In genomic region chr5:180873628-180874520, GRCh38 we compare ENCODE assay signal across 1 cellular context.
TF ChIP-seq lines count a peak whose summit lies in the region.

No MANE protein-coding gene starts in this region.

TF ChIP-seq in K562, 482 proteins besides CTCF, POLR2A, EP300 and RAD21 (continued from another document):
- TF ChIP-seq KDM1A (IDR thresholded peaks at IDR 0.05), result peak in 1 of 2 experiments; percentile 59; a peak in 1 of 4 replicates
- peak; percentile 22 to 75; a peak in 1 of 4 replicates for TF ChIP-seq TEAD1 (CRISPR knock-in tag; IDR thresholded peaks at IDR 0.05)
- TF ChIP-seq, protein P1, sequence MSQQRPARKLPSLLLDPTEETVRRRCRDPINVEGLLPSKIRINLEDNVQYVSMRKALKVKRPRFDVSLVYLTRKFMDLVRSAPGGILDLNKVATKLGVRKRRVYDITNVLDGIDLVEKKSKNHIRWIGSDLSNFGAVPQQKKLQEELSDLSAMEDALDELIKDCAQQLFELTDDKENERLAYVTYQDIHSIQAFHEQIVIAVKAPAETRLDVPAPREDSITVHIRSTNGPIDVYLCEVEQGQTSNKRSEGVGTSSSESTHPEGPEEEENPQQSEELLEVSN (IDR thresholded peaks at IDR 0.05; ENCODE audit: borderline replicate concordance in 1 of 2, extremely low read depth in 1 of 2, insufficient read depth in 1 of 2, insufficient read length in 1 of 2, low read depth in 1 of 2, low read length in 1 of 2, poor library complexity in 1 of 2, severe bottlenecking in 1 of 2), result peak; percentile 71 to 87
- TF ChIP-seq, protein P2, sequence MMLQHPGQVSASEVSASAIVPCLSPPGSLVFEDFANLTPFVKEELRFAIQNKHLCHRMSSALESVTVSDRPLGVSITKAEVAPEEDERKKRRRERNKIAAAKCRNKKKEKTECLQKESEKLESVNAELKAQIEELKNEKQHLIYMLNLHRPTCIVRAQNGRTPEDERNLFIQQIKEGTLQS (IDR thresholded peaks at IDR 0.05), result peak; percentile 94
- TF ChIP-seq, protein P2 (CRISPR knock-in tag; conservative IDR thresholded peaks at IDR 0.05), result no peak; the same call in 1 of the 2 replicates
- TF ChIP-seq HMG20A (CRISPR knock-in tag; conservative IDR thresholded peaks at IDR 0.05), result no peak
- TF ChIP-seq, protein P3, sequence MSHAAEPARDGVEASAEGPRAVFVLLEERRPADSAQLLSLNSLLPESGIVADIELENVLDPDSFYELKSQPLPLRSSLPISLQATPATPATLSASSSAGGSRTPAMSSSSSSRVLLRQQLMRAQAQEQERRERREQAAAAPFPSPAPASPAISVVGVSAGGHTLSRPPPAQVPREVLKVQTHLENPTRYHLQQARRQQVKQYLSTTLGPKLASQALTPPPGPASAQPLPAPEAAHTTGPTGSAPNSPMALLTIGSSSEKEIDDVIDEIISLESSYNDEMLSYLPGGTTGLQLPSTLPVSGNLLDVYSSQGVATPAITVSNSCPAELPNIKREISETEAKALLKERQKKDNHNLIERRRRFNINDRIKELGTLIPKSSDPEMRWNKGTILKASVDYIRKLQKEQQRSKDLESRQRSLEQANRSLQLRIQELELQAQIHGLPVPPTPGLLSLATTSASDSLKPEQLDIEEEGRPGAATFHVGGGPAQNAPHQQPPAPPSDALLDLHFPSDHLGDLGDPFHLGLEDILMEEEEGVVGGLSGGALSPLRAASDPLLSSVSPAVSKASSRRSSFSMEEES (CRISPR knock-in tag; IDR thresholded peaks at IDR 0.05), result no peak
- no peak for TF ChIP-seq FOS (IDR thresholded peaks at IDR 0.05; ENCODE audit: extremely low read depth, insufficient read length)
- no peak for TF ChIP-seq KDM2B (CRISPR knock-in tag; IDR thresholded peaks at IDR 0.05)
- peak; percentile 38; the same call in 1 of the 2 replicates for TF ChIP-seq NFE2L1 (tag; IDR thresholded peaks at IDR 0.05; ENCODE audit: borderline replicate concordance, low read depth)
- peak; percentile 40 for TF ChIP-seq MEIS2 (IDR thresholded peaks at IDR 0.05; ENCODE audit: partially characterized antibody)
- no peak for TF ChIP-seq IFI16 (CRISPR knock-in tag; IDR thresholded peaks at IDR 0.05)
- no peak for TF ChIP-seq ZNF354B (CRISPR knock-in tag; IDR thresholded peaks at IDR 0.05)
- peak; percentile 93 for TF ChIP-seq MTA3 (IDR thresholded peaks at IDR 0.05; ENCODE audit: borderline replicate concordance)
- no peak for TF ChIP-seq HLTF (IDR thresholded peaks at IDR 0.05)
- no peak for TF ChIP-seq SMARCB1 (IDR thresholded peaks at IDR 0.05; ENCODE audit: insufficient read length, low read depth)
- no peak for TF ChIP-seq ZNF41 (CRISPR knock-in tag; conservative IDR thresholded peaks at IDR 0.05)
- TF ChIP-seq EGR1 (conservative IDR thresholded peaks at IDR 0.05), result no peak
- TF ChIP-seq HMG20B (CRISPR knock-in tag; IDR thresholded peaks at IDR 0.05), result no peak
- TF ChIP-seq ZNF436 (CRISPR knock-in tag; IDR thresholded peaks at IDR 0.05), result no peak
- TF ChIP-seq, protein P4, sequence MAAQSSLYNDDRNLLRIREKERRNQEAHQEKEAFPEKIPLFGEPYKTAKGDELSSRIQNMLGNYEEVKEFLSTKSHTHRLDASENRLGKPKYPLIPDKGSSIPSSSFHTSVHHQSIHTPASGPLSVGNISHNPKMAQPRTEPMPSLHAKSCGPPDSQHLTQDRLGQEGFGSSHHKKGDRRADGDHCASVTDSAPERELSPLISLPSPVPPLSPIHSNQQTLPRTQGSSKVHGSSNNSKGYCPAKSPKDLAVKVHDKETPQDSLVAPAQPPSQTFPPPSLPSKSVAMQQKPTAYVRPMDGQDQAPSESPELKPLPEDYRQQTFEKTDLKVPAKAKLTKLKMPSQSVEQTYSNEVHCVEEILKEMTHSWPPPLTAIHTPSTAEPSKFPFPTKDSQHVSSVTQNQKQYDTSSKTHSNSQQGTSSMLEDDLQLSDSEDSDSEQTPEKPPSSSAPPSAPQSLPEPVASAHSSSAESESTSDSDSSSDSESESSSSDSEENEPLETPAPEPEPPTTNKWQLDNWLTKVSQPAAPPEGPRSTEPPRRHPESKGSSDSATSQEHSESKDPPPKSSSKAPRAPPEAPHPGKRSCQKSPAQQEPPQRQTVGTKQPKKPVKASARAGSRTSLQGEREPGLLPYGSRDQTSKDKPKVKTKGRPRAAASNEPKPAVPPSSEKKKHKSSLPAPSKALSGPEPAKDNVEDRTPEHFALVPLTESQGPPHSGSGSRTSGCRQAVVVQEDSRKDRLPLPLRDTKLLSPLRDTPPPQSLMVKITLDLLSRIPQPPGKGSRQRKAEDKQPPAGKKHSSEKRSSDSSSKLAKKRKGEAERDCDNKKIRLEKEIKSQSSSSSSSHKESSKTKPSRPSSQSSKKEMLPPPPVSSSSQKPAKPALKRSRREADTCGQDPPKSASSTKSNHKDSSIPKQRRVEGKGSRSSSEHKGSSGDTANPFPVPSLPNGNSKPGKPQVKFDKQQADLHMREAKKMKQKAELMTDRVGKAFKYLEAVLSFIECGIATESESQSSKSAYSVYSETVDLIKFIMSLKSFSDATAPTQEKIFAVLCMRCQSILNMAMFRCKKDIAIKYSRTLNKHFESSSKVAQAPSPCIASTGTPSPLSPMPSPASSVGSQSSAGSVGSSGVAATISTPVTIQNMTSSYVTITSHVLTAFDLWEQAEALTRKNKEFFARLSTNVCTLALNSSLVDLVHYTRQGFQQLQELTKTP (IDR thresholded peaks at IDR 0.05; ENCODE audit: low read depth in 1 of 2, partially characterized antibody in 2 of 2), result peak in 1 of 2 experiments; percentile 54
- TF ChIP-seq BCOR (IDR thresholded peaks at IDR 0.05), result peak; percentile 73
- peak; percentile 97 for TF ChIP-seq TRIM28 (IDR thresholded peaks at IDR 0.05)
- no peak for TF ChIP-seq NEUROD1 (IDR thresholded peaks at IDR 0.05; ENCODE audit: borderline replicate concordance, low read depth, low read length, partially characterized antibody)
- TF ChIP-seq, protein P5, sequence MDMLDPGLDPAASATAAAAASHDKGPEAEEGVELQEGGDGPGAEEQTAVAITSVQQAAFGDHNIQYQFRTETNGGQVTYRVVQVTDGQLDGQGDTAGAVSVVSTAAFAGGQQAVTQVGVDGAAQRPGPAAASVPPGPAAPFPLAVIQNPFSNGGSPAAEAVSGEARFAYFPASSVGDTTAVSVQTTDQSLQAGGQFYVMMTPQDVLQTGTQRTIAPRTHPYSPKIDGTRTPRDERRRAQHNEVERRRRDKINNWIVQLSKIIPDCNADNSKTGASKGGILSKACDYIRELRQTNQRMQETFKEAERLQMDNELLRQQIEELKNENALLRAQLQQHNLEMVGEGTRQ (CRISPR knock-in tag; IDR thresholded peaks at IDR 0.05), result no peak
- peak; percentile 94 for TF ChIP-seq MAFG (tag; conservative IDR thresholded peaks at IDR 0.05)
- TF ChIP-seq GTF2B (IDR thresholded peaks at IDR 0.05; ENCODE audit: extremely low read depth, insufficient read length), result peak; percentile 19
- no peak for TF ChIP-seq BCL6 (CRISPR knock-in tag; IDR thresholded peaks at IDR 0.05)
- no peak for TF ChIP-seq GTF2E2 (tag; IDR thresholded peaks at IDR 0.05)
- no peak for TF ChIP-seq SNRNP70 (optimal IDR thresholded peaks at IDR 0.05; ENCODE audit: low read depth, low read length)
- no peak for TF ChIP-seq PHB (CRISPR knock-in tag; IDR thresholded peaks at IDR 0.05)
- TF ChIP-seq, protein P6, sequence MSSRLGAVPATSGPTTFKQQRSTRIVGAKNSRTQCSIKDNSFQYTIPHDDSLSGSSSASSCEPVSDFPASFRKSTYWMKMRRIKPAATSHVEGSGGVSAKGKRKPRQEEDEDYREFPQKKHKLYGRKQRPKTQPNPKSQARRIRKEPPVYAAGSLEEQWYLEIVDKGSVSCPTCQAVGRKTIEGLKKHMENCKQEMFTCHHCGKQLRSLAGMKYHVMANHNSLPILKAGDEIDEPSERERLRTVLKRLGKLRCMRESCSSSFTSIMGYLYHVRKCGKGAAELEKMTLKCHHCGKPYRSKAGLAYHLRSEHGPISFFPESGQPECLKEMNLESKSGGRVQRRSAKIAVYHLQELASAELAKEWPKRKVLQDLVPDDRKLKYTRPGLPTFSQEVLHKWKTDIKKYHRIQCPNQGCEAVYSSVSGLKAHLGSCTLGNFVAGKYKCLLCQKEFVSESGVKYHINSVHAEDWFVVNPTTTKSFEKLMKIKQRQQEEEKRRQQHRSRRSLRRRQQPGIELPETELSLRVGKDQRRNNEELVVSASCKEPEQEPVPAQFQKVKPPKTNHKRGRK (tag; IDR thresholded peaks at IDR 0.05), result no peak
- TF ChIP-seq, protein P7, sequence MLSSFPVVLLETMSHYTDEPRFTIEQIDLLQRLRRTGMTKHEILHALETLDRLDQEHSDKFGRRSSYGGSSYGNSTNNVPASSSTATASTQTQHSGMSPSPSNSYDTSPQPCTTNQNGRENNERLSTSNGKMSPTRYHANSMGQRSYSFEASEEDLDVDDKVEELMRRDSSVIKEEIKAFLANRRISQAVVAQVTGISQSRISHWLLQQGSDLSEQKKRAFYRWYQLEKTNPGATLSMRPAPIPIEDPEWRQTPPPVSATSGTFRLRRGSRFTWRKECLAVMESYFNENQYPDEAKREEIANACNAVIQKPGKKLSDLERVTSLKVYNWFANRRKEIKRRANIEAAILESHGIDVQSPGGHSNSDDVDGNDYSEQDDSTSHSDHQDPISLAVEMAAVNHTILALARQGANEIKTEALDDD (IDR thresholded peaks at IDR 0.05), result peak; percentile 95
- TF ChIP-seq CTBP1 (IDR thresholded peaks at IDR 0.05; ENCODE audit: borderline replicate concordance), result peak; percentile 91; the same call in 1 of the 2 replicates
- TF ChIP-seq SAFB2 (IDR thresholded peaks at IDR 0.05; ENCODE audit: borderline replicate concordance, low read depth, low read length, severe bottlenecking), result no peak
- TF ChIP-seq, protein P8, sequence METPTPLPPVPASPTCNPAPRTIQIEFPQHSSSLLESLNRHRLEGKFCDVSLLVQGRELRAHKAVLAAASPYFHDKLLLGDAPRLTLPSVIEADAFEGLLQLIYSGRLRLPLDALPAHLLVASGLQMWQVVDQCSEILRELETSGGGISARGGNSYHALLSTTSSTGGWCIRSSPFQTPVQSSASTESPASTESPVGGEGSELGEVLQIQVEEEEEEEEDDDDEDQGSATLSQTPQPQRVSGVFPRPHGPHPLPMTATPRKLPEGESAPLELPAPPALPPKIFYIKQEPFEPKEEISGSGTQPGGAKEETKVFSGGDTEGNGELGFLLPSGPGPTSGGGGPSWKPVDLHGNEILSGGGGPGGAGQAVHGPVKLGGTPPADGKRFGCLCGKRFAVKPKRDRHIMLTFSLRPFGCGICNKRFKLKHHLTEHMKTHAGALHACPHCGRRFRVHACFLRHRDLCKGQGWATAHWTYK (CRISPR knock-in tag; IDR thresholded peaks at IDR 0.05), result no peak
- TF ChIP-seq ZNF263 (CRISPR knock-in tag; IDR thresholded peaks at IDR 0.05; ENCODE audit: borderline replicate concordance), result no peak
- TF ChIP-seq MTA1 (IDR thresholded peaks at IDR 0.05; ENCODE audit: borderline replicate concordance), result peak; percentile 71
- TF ChIP-seq ADNP (tag; IDR thresholded peaks at IDR 0.05), result no peak
- TF ChIP-seq, protein P9, sequence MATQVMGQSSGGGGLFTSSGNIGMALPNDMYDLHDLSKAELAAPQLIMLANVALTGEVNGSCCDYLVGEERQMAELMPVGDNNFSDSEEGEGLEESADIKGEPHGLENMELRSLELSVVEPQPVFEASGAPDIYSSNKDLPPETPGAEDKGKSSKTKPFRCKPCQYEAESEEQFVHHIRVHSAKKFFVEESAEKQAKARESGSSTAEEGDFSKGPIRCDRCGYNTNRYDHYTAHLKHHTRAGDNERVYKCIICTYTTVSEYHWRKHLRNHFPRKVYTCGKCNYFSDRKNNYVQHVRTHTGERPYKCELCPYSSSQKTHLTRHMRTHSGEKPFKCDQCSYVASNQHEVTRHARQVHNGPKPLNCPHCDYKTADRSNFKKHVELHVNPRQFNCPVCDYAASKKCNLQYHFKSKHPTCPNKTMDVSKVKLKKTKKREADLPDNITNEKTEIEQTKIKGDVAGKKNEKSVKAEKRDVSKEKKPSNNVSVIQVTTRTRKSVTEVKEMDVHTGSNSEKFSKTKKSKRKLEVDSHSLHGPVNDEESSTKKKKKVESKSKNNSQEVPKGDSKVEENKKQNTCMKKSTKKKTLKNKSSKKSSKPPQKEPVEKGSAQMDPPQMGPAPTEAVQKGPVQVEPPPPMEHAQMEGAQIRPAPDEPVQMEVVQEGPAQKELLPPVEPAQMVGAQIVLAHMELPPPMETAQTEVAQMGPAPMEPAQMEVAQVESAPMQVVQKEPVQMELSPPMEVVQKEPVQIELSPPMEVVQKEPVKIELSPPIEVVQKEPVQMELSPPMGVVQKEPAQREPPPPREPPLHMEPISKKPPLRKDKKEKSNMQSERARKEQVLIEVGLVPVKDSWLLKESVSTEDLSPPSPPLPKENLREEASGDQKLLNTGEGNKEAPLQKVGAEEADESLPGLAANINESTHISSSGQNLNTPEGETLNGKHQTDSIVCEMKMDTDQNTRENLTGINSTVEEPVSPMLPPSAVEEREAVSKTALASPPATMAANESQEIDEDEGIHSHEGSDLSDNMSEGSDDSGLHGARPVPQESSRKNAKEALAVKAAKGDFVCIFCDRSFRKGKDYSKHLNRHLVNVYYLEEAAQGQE (CRISPR knock-in tag; IDR thresholded peaks at IDR 0.05; ENCODE audit: low read depth), result no peak
- no peak for TF ChIP-seq HIVEP1 (CRISPR knock-in tag; IDR thresholded peaks at IDR 0.05)
- peak; percentile 78 for TF ChIP-seq DMBX1 (CRISPR knock-in tag; IDR thresholded peaks at IDR 0.05; ENCODE audit: borderline replicate concordance)
- no peak for TF ChIP-seq MED1 (CRISPR knock-in tag; IDR thresholded peaks at IDR 0.05; ENCODE audit: borderline replicate concordance)
- TF ChIP-seq, protein P10, sequence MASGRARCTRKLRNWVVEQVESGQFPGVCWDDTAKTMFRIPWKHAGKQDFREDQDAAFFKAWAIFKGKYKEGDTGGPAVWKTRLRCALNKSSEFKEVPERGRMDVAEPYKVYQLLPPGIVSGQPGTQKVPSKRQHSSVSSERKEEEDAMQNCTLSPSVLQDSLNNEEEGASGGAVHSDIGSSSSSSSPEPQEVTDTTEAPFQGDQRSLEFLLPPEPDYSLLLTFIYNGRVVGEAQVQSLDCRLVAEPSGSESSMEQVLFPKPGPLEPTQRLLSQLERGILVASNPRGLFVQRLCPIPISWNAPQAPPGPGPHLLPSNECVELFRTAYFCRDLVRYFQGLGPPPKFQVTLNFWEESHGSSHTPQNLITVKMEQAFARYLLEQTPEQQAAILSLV (tag; IDR thresholded peaks at IDR 0.05), result no peak
- peak; percentile 95 for TF ChIP-seq JUND (IDR thresholded peaks at IDR 0.05; ENCODE audit: borderline replicate concordance, low read depth, low read length)
- peak; percentile 94 for TF ChIP-seq JUND (tag; IDR thresholded peaks at IDR 0.05; ENCODE audit: borderline replicate concordance, low read depth, low read length)
- no peak for TF ChIP-seq HMGN3 (IDR thresholded peaks at IDR 0.05; ENCODE audit: borderline replicate concordance, extremely low read depth, insufficient read length, low read depth, low read length)
- no peak for TF ChIP-seq ARID2 (IDR thresholded peaks at IDR 0.05)
- TF ChIP-seq CBX5 (IDR thresholded peaks at IDR 0.05; ENCODE audit: borderline replicate concordance, low read depth), result peak; percentile 80; the same call in 1 of the 2 replicates
- no peak for TF ChIP-seq CHD2 (IDR thresholded peaks at IDR 0.05; ENCODE audit: low read depth, low read length)
